8 cellular contexts compared by ENCODE assay signal in genomic region chr16:73277066-73277465, GRCh38.
"Had no signal": no experiment of that assay in that cellular context is flagged by ENCODE, and none has a peak within 500 bp of the region (broad histone marks: within the 10 kb centered on the region; RNA-seq: fewer than 3 reads in every experiment).

No MANE protein-coding gene starts in this region.

- H3K27ac Mint-ChIP-seq: GM23338, H9, HFFc6 had no signal

- H3K27ac ChIP-seq: GM23248 had no signal

- H3K9me3 ChIP-seq: HAP-1 had no signal

- H3K36me3 ChIP-seq: HAP-1 had no signal

- H3K4me1 Mint-ChIP-seq: GM23338, H9 had no signal

- H3K4me1 ChIP-seq: HAP-1 had no signal

- DNase-seq: GM23248, GOT3, H7, H9, HCEC 1CT, HFFc6 had no signal

- H3K9me3 Mint-ChIP-seq: GM23338 had no signal

- H3K4me3 Mint-ChIP-seq: GM23338, H9, HFFc6 had no signal

- H3K4me3 ChIP-seq: GM23248, GM23338, HAP-1 had no signal
